ENCODE assay signal across 15 cellular contexts in the genomic region with DNA sequence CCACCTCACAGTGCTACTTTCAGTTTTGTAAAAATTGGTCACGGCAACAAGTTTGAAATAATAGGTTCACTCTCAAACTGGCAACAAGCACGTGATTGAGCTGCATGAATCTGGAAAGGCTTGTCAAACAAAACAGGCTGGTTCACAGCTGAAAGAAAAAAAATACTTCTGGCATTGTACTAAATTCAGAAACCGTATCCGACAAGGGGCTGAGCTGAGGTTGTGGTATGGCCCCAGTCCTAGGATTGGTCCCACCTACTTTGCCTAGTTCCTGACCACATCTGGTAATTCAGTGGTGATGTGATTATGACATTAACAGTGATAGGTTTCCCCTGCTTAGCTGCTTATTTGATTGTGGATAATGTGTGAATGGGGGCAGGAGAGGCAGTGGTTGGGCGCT.
DNase-seq lines count a peak whose midpoint lies in the region; ATAC-seq, FAIRE-seq and TF ChIP-seq lines count a peak whose summit lies in the region.
"Had no signal": no experiment of that assay in that cellular context is flagged by ENCODE, and none has a peak within 500 bp of the region (broad histone marks: within the 10 kb centered on the region; RNA-seq: fewer than 3 reads in every experiment).

No MANE protein-coding gene starts in this region.

- ATAC-seq in GM21423 (IDR thresholded peaks at IDR 0.05; ENCODE audit: unreplicated experiment) (no peak), GM18502 (IDR thresholded peaks at IDR 0.05; ENCODE audit: poor library complexity, unreplicated experiment) (no peak), sciatic nerve (no peak)
- ATAC-seq in naive thymus-derived CD4-positive, alpha-beta T cell = no peak
- ATAC-seq: WTC11 had no signal

- no peaks in the 10 kb centered on the region for H3K36me3 ChIP-seq in MG63
- H3K36me3 ChIP-seq in endocrine pancreas (ENCODE audit: control insufficient read depth, insufficient read depth, low read length) = no peaks in the 10 kb centered on the region
- H3K36me3 ChIP-seq in keratinocyte (ENCODE audit: control insufficient read depth in 2 of 2, extremely low read depth in 1 of 2, insufficient read depth in 2 of 2, low read length in 2 of 2) = no peaks in the 10 kb centered on the region
- no peaks in the 10 kb centered on the region for H3K36me3 ChIP-seq in naive thymus-derived CD4-positive, alpha-beta T cell (ENCODE audit: control insufficient read depth in 2 of 3, insufficient read depth in 3 of 3, low read length in 3 of 3)

- dilution Hi-C loops in keratinocyte (cut with MboI; ENCODE audit: extremely low pct_ligation_motif_present, low sequenced_read_pairs) = no loop called here

- peaks cover 8% of the 10 kb centered on the region for H3K4me1 ChIP-seq in endocrine pancreas (ENCODE audit: control insufficient read depth, insufficient read depth, low read length)
- H3K4me1 ChIP-seq in keratinocyte (ENCODE audit: control insufficient read depth, extremely low read depth, insufficient read depth, low read length) = peaks cover 17% of the 10 kb centered on the region
- H3K4me1 ChIP-seq in naive thymus-derived CD4-positive, alpha-beta T cell (ENCODE audit: control insufficient read depth in 2 of 2, insufficient read depth in 2 of 2, low read length in 2 of 2) = no peaks in the 10 kb centered on the region

- no peak overlapping the region for H3K4me3 Mint-ChIP-seq in naive thymus-derived CD4-positive, alpha-beta T cell
- H3K4me3 Mint-ChIP-seq: activated naive CD4-positive, alpha-beta T cell treated with anti-CD3 and anti-CD28 coated beads for 36 hours; B cell; memory B cell; WTC11 had no signal

- CTCF ChIA-PET in naive thymus-derived CD4-positive, alpha-beta T cell (lab: Charles Lee) = no interaction called here

- H3K27me3 Mint-ChIP-seq in naive thymus-derived CD4-positive, alpha-beta T cell = peaks cover 0 to 6% (median 4%) of the 10 kb centered on the region in 5 donors
- H3K27me3 Mint-ChIP-seq: memory B cell had no signal

- peaks cover 0 to 7% (median 0%) of the 10 kb centered on the region in 5 donors for H3K36me3 Mint-ChIP-seq in naive thymus-derived CD4-positive, alpha-beta T cell
- H3K36me3 Mint-ChIP-seq: memory B cell, WTC11 had no signal

- no peak for TF ChIP-seq CTCF in AG10803 (conservative IDR thresholded peaks at IDR 0.05; ENCODE audit: low read length)
- no peak for TF ChIP-seq CTCF in keratinocyte (optimal IDR thresholded peaks at IDR 0.05 in 1 of 3, IDR thresholded peaks at IDR 0.05 in 1 of 3, conservative IDR thresholded peaks at IDR 0.05 in 1 of 3; ENCODE audit: extremely low read depth in 1 of 3, insufficient read depth in 2 of 3, low read length in 3 of 3)

- H3K79me2 ChIP-seq in keratinocyte (ENCODE audit: control insufficient read depth, insufficient read depth, low read length) = no peaks in the 10 kb centered on the region

- no peak overlapping the region for H3K27ac ChIP-seq in keratinocyte (ENCODE audit: control insufficient read depth, insufficient read depth, low read length)
- no peak overlapping the region for H3K27ac ChIP-seq in naive thymus-derived CD4-positive, alpha-beta T cell (ENCODE audit: low read depth, low read length)

- H3K27me3 ChIP-seq in MG63 (no peaks in the 10 kb centered on the region), endocrine pancreas (ENCODE audit: control insufficient read depth, insufficient read depth, low read length) (no peaks in the 10 kb centered on the region), keratinocyte (ENCODE audit: control insufficient read depth, extremely low read depth, insufficient read depth, low read length) (no peaks in the 10 kb centered on the region)
- H3K27me3 ChIP-seq in naive thymus-derived CD4-positive, alpha-beta T cell (ENCODE audit: control insufficient read depth in 2 of 2, insufficient read depth in 2 of 2, low read length in 2 of 2) = no peaks in the 10 kb centered on the region

- DNase-seq in AG10803 (ENCODE audit: low read depth) (peak; percentile 92), MG63 (peak; percentile 73), keratinocyte (ENCODE audit: low read depth, low spot score) (no peak), sciatic nerve (ENCODE audit: low spot score) (no peak)
- no peak for DNase-seq in naive thymus-derived CD4-positive, alpha-beta T cell
- DNase-seq: activated naive CD4-positive, alpha-beta T cell treated with anti-CD3 and anti-CD28 coated beads for 36 hours; caudate nucleus; NCI-H1105 had no signal

- POLR2A ChIA-PET in naive thymus-derived CD4-positive, alpha-beta T cell (lab: Charles Lee) = no interaction called here

- peak overlapping the region; percentile 29 for H2AFZ ChIP-seq in keratinocyte (ENCODE audit: control insufficient read depth, low read length)

- H3K9me3 ChIP-seq in MG63 (no peaks in the 10 kb centered on the region), endocrine pancreas (ENCODE audit: control insufficient read depth, low read length) (no peaks in the 10 kb centered on the region), keratinocyte (ENCODE audit: control insufficient read depth, low read depth, low read length) (no peaks in the 10 kb centered on the region)
- no peaks in the 10 kb centered on the region for H3K9me3 ChIP-seq in naive thymus-derived CD4-positive, alpha-beta T cell (ENCODE audit: control insufficient read depth in 2 of 3, low read length in 3 of 3)

- no peaks in the 10 kb centered on the region for H4K20me1 ChIP-seq in keratinocyte (ENCODE audit: control insufficient read depth, extremely low read depth, insufficient read depth, low read length)

- H3K4me2 ChIP-seq in keratinocyte (ENCODE audit: control insufficient read depth, extremely low read depth, insufficient read depth, low read depth, low read length) = peak overlapping the region; percentile 66

- peak overlapping the region; percentile 34 for H3K4me3 ChIP-seq in AG10803 (ENCODE audit: low read length)
- H3K4me3 ChIP-seq in MG63 = peak overlapping the region; percentile 14
- H3K4me3 ChIP-seq in endocrine pancreas (ENCODE audit: control insufficient read depth, insufficient read depth, low read length) = peak overlapping the region; percentile 83
- peak overlapping the region in 2 of 3 experiments; percentile 5 to 29 for H3K4me3 ChIP-seq in keratinocyte (ENCODE audit: control insufficient read depth in 2 of 3, extremely low read depth in 1 of 3, insufficient read depth in 2 of 3, low read depth in 1 of 3, low read length in 3 of 3)
- no peak overlapping the region for H3K4me3 ChIP-seq in naive thymus-derived CD4-positive, alpha-beta T cell (ENCODE audit: low read length)

- H3K9ac ChIP-seq in endocrine pancreas (ENCODE audit: control insufficient read depth, insufficient read depth, low read length) = no peak overlapping the region
- H3K9ac ChIP-seq in keratinocyte (ENCODE audit: control insufficient read depth, extremely low read depth, insufficient read depth, low read length) = no peak overlapping the region

- H3K27ac Mint-ChIP-seq in naive thymus-derived CD4-positive, alpha-beta T cell = no peak overlapping the region
- H3K27ac Mint-ChIP-seq: activated naive CD4-positive, alpha-beta T cell treated with anti-CD3 and anti-CD28 coated beads for 36 hours; B cell; memory B cell; WTC11 had no signal

- H3K9me1 ChIP-seq in keratinocyte (ENCODE audit: control insufficient read depth, extremely low read depth, insufficient read depth, low read length) = no peaks in the 10 kb centered on the region

- no peaks in the 10 kb centered on the region for H3K9me3 Mint-ChIP-seq in naive thymus-derived CD4-positive, alpha-beta T cell
- H3K9me3 Mint-ChIP-seq: activated naive CD4-positive, alpha-beta T cell treated with anti-CD3 and anti-CD28 coated beads for 36 hours; memory B cell; WTC11 had no signal

- FAIRE-seq in keratinocyte (lab: Jason Lieb, UNC) = peak; percentile 69
- FAIRE-seq: GM12892 had no signal

- H3K4me1 Mint-ChIP-seq in naive thymus-derived CD4-positive, alpha-beta T cell = peaks cover 0 to 4% (median 0%) of the 10 kb centered on the region in 7 donors
- H3K4me1 Mint-ChIP-seq: memory B cell had no signal

- intact Hi-C loops in sciatic nerve (cut with DNase I) = no loop called here
- intact Hi-C loops in naive thymus-derived CD4-positive, alpha-beta T cell (cut with micrococcal nuclease) = no loop called here

Comparison
In these comparisons a context has a peak if more than half of its experiments do, and no peak if none do; other contexts are left out.
1. DNase-seq: peak in AG10803 (single experiment) and MG63 (single experiment); none in keratinocyte (single experiment), sciatic nerve (single experiment) and naive thymus-derived CD4-positive, alpha-beta T cell (0 of 9).